1 cellular context compared by ENCODE assay signal in genomic region chr5:168590666-168591065, GRCh38.
TF ChIP-seq lines count a peak whose summit lies in the region.

No MANE protein-coding gene starts in this region.

TF ChIP-seq in HepG2, 621 proteins besides CTCF, POLR2A, EP300 and RAD21 (continued from another document):
- TF ChIP-seq ZNF407 (CRISPR knock-in tag; IDR thresholded peaks at IDR 0.05; ENCODE audit: not compliant biosample characterization) (no peak), E2F2 (CRISPR knock-in tag; IDR thresholded peaks at IDR 0.05; ENCODE audit: borderline replicate concordance) (no peak), ZBTB44 (CRISPR knock-in tag; IDR thresholded peaks at IDR 0.05) (no peak), NRL (CRISPR knock-in tag; IDR thresholded peaks at IDR 0.05; ENCODE audit: borderline replicate concordance) (no peak), MATR3 (CRISPR knock-in tag; IDR thresholded peaks at IDR 0.05) (no peak), ARID2 (CRISPR knock-in tag; IDR thresholded peaks at IDR 0.05; ENCODE audit: borderline replicate concordance) (no peak), ZNF124 (CRISPR knock-in tag; IDR thresholded peaks at IDR 0.05) (no peak), GABPA (IDR thresholded peaks at IDR 0.05; ENCODE audit: low read depth, low read length) (no peak), GABPA (CRISPR knock-in tag; IDR thresholded peaks at IDR 0.05; ENCODE audit: low read depth) (no peak), MNT (IDR thresholded peaks at IDR 0.05) (no peak), ZNF264 (CRISPR knock-in tag; IDR thresholded peaks at IDR 0.05) (no peak)
TF ChIP-seq in HepG2: peak in this region for 0.
